ENCODE assay signal across 2 cellular contexts in genomic region chr7:77140296-77140695, GRCh38. TPM values are rescaled to one million over a fixed set of nuclear protein-coding genes. Genes with fewer than 3 reads are reported as not detected.
"Had no signal": no experiment of that assay in that cellular context is flagged by ENCODE, and none has a peak within 500 bp of the region (broad histone marks: within the 10 kb centered on the region; RNA-seq: fewer than 3 reads in every experiment).

No MANE protein-coding gene starts in this region.

RNA-seq across cellular contexts. Expression of gene FGL2, which starts 59.3 kb away (rescaled TPM):
- total RNA-seq: mesothelial cell of epicardium had no signal
- polyA plus RNA-seq: keratinocyte had no signal
